28 cellular contexts compared by ENCODE assay signal in the genomic region with DNA sequence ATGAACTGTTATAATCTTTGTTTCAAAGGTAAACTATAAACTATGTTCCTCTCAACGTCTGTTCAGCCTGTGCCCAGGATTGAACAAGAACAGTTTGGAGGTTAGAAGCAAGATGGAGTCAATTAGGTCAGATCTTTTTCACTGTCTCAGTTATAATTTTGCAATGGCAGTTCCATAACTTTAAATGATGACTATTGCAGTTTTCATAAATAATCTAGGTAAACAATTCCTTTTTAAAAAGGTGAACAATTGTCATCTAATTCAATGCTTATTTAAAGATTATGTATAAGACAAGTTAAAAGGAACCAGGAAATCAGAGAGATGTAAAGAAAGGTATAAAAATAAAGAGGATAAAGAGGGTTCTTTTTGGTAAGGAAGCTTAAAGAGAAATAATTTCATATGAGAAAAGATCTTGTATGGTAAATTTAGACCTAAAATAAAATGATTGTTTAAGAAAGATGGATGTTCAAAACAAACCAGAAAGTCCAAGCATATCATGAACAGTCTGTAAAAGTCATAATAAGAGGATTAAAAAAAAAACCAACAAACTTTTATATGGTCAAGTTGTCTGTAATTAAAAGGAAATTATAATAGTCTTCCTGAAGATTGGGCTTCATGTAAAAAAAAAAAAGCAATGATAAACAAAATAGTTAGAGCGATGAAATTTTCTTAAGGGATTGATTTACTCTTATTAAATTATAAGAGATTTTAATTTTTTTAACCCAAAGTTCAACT. TPM values are rescaled to one million over a fixed set of nuclear protein-coding genes. Genes with fewer than 3 reads are reported as not detected.
"Had no signal": no experiment of that assay in that cellular context is flagged by ENCODE, and none has a peak within 500 bp of the region (broad histone marks: within the 10 kb centered on the region; RNA-seq: fewer than 3 reads in every experiment).

No MANE protein-coding gene starts in this region.

- ATAC-seq: activated T-helper 17 cell treated with anti-CD3 and anti-CD28 coated beads, Interleukin-2, amount 50 U/mL, for 72 hours; gastroesophageal sphincter; left cardiac atrium; mucosa of descending colon; sciatic nerve; stimulated activated naive B cell treated with anti-CD40 and anti-IgM and Interleukin-4, amounts not matched to agents 10 μg/mL and 1 μg/mL and 100 μg/mL, for 72 hours; WTC11 had no signal

- H3K27me3 ChIP-seq: testis, uterus had no signal

- H3K4me1 ChIP-seq: esophagus squamous epithelium, gastroesophageal sphincter, testis, uterus had no signal

- H3K27ac ChIP-seq: esophagus squamous epithelium, gastroesophageal sphincter, testis, uterus had no signal

- H3K4me3 ChIP-seq: esophagus squamous epithelium, gastroesophageal sphincter, mucosa of descending colon, testis, uterus had no signal

- H3K36me3 ChIP-seq: esophagus squamous epithelium, gastroesophageal sphincter, uterus had no signal

- H3K9me3 ChIP-seq: esophagus squamous epithelium, gastroesophageal sphincter, mucosa of descending colon, testis, uterus had no signal

- DNase-seq: activated CD8-positive, alpha-beta memory T cell treated with anti-CD3 and anti-CD28 coated beads for 24 hours; activated CD8-positive, alpha-beta memory T cell treated with anti-CD3 and anti-CD28 coated beads, Interleukin-2, amount 50 U/mL, for 4 hours; activated naive CD8-positive, alpha-beta T cell treated with anti-CD3 and anti-CD28 coated beads for 36 hours; activated T-cell treated with anti-CD3 and anti-CD28 coated beads, Interleukin-2, amount 50 U/mL, for 24 hours; amygdala; cortex of kidney; endodermal cell; esophagus squamous epithelium; head of caudate nucleus; islet precursor cell; left cardiac atrium; mucosa of descending colon; nucleus accumbens; stimulated activated CD4-positive, alpha-beta T cell treated with anti-CD3 and anti-CD28 coated beads, Interleukin-2, amount 100 ng/mL, for 48 hours; stimulated activated CD8-positive, alpha-beta memory T cell treated with anti-CD3 and anti-CD28 coated beads, Interleukin-4, amount 100 ng/mL, for 48 hours; stimulated activated naive B cell treated with anti-CD40 and anti-IgM and Interleukin-4, amounts not matched to agents 10 μg/mL and 1 μg/mL and 100 μg/mL, for 72 hours; T1000; testis; trophoblast cell; uterus had no signal

RNA-seq across cellular contexts. Expression of gene KRTAP4-9, which starts 6.1 kb away (rescaled TPM):
- total RNA-seq: activated naive CD8-positive, alpha-beta T cell treated with anti-CD3 and anti-CD28 coated beads for 36 hours; activated T-helper 17 cell treated with anti-CD3 and anti-CD28 coated beads, Interleukin-2, amount 50 U/mL, for 72 hours; bronchial epithelial cell; cerebellum; endodermal cell; esophagus squamous epithelium; gastroesophageal sphincter; left cardiac atrium; liver; mucosa of descending colon; sciatic nerve; testis; uterus; WTC11 had no signal
- polyA plus RNA-seq: liver, neural cell had no signal

RNA-seq across cellular contexts. Expression of gene KRTAP4-11, which starts 6.9 kb away (rescaled TPM):
- total RNA-seq: activated naive CD8-positive, alpha-beta T cell treated with anti-CD3 and anti-CD28 coated beads for 36 hours; activated T-helper 17 cell treated with anti-CD3 and anti-CD28 coated beads, Interleukin-2, amount 50 U/mL, for 72 hours; bronchial epithelial cell; cerebellum; endodermal cell; gastroesophageal sphincter; left cardiac atrium; liver; mucosa of descending colon; sciatic nerve; testis; uterus; WTC11 had no signal
- polyA plus RNA-seq: liver, neural cell had no signal

RNA-seq across cellular contexts. Expression of gene KRTAP4-16, which starts 9.3 kb away (rescaled TPM):
- total RNA-seq: activated naive CD8-positive, alpha-beta T cell treated with anti-CD3 and anti-CD28 coated beads for 36 hours; activated T-helper 17 cell treated with anti-CD3 and anti-CD28 coated beads, Interleukin-2, amount 50 U/mL, for 72 hours; bronchial epithelial cell; cerebellum; endodermal cell; esophagus squamous epithelium; gastroesophageal sphincter; left cardiac atrium; liver; mucosa of descending colon; sciatic nerve; testis; uterus; WTC11 had no signal
- polyA plus RNA-seq: liver, neural cell had no signal

RNA-seq across cellular contexts. Expression of gene KRTAP4-12, which starts 12.7 kb away (rescaled TPM):
- total RNA-seq: activated naive CD8-positive, alpha-beta T cell treated with anti-CD3 and anti-CD28 coated beads for 36 hours; activated T-helper 17 cell treated with anti-CD3 and anti-CD28 coated beads, Interleukin-2, amount 50 U/mL, for 72 hours; bronchial epithelial cell; cerebellum; endodermal cell; esophagus squamous epithelium; gastroesophageal sphincter; left cardiac atrium; liver; mucosa of descending colon; sciatic nerve; testis; uterus; WTC11 had no signal
- polyA plus RNA-seq: liver, neural cell had no signal

RNA-seq across cellular contexts. Expression of gene KRTAP4-8, which starts 13.4 kb away (rescaled TPM):
- total RNA-seq: activated naive CD8-positive, alpha-beta T cell treated with anti-CD3 and anti-CD28 coated beads for 36 hours; activated T-helper 17 cell treated with anti-CD3 and anti-CD28 coated beads, Interleukin-2, amount 50 U/mL, for 72 hours; bronchial epithelial cell; cerebellum; endodermal cell; esophagus squamous epithelium; gastroesophageal sphincter; left cardiac atrium; liver; mucosa of descending colon; sciatic nerve; testis; uterus; WTC11 had no signal
- polyA plus RNA-seq: liver, neural cell had no signal
